Comparison of ENCODE assay signal across 17 cellular contexts in the genomic region with DNA sequence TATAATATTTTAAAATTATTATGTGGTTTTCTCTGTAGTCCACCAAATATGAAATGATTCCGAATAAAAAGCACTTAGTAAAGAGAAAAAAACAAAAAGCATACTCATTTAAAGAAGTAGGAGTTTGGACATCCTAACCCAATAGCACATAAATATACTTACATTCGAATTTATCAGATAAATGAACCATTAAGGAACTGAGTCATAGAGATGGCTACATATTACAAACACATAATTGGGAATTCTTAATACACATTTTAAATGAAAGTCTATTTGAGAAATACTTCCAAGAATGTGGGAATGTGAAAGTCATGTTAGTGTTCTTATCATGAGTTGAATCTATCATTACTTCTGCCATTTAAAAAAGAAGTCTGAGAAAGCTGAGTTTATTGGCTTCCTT.
A peak's percentile ranks its signal among the peaks of the same experiment; 100 is the strongest.
DNase-seq lines count a peak whose midpoint lies in the region; ATAC-seq and TF ChIP-seq lines count a peak whose summit lies in the region.
"Had no signal": no experiment of that assay in that cellular context is flagged by ENCODE, and none has a peak within 500 bp of the region (broad histone marks: within the 10 kb centered on the region; RNA-seq: fewer than 3 reads in every experiment).

No MANE protein-coding gene starts in this region.

- H3K27ac ChIP-seq in SK-N-SH (ENCODE audit: low read depth in 2 of 2, low read length in 1 of 2) (peak overlapping the region in 1 of 2 experiments; percentile 72; a peak in 2 of 4 replicates), mesenchymal stem cell (ENCODE audit: low read length, poor library complexity, severe bottlenecking) (no peak overlapping the region)
- H3K27ac ChIP-seq in CD4-positive, CD25-positive, alpha-beta regulatory T cell (ENCODE audit: insufficient read depth, low read length, poor library complexity, severe bottlenecking), result no peak overlapping the region
- H3K27ac ChIP-seq: 22Rv1, hepatocyte, neutrophil, RWPE1 had no signal

- H3K4me2 ChIP-seq in SK-N-SH (no peak overlapping the region), mesenchymal stem cell (ENCODE audit: low read length, poor library complexity, severe bottlenecking) (no peak overlapping the region)
- H3K4me2 ChIP-seq: hepatocyte had no signal

- no peak overlapping the region for H3K4ac ChIP-seq in mesenchymal stem cell (ENCODE audit: low read depth in 1 of 2, low read length in 2 of 2)

- H3K36me3 ChIP-seq in SK-N-SH (replicated peaks in 1 of 2; ENCODE audit: control insufficient read depth in 1 of 2, insufficient read depth in 2 of 2, low read length in 1 of 2) (peaks cover 77 to 92% of the 10 kb centered on the region in 2 experiments), mesenchymal stem cell (ENCODE audit: control insufficient read depth in 1 of 2, insufficient read depth in 2 of 2, low read depth in 1 of 2, low read length in 2 of 2) (peaks cover 12 to 95% of the 10 kb centered on the region in 2 experiments)
- peaks cover 79% of the 10 kb centered on the region for H3K36me3 ChIP-seq in CD4-positive, CD25-positive, alpha-beta regulatory T cell (ENCODE audit: control insufficient read depth, insufficient read depth, low read length)
- H3K36me3 ChIP-seq: uterus had no signal

- no peaks in the 10 kb centered on the region for H3K79me2 ChIP-seq in SK-N-SH (ENCODE audit: insufficient read depth)
- H3K79me2 ChIP-seq: hepatocyte had no signal

- H4K8ac ChIP-seq in mesenchymal stem cell (ENCODE audit: low read length), result no peak overlapping the region

- H3K9me3 Mint-ChIP-seq in CD4-positive, CD25-positive, alpha-beta regulatory T cell, result peaks cover 0 to 1% (median 0%) of the 10 kb centered on the region in 7 donors
- H3K9me3 Mint-ChIP-seq in activated T-helper 17 cell treated with anti-CD3 and anti-CD28 coated beads, Interleukin-2, amount 50 U/mL, for 72 hours, result no peaks in the 10 kb centered on the region
- H3K9me3 Mint-ChIP-seq: CD8-positive, alpha-beta T cell had no signal

- H3K18ac ChIP-seq in mesenchymal stem cell (ENCODE audit: low read depth in 1 of 2, low read length in 2 of 2), result no peak overlapping the region

- no peaks in the 10 kb centered on the region for H3K9me2 ChIP-seq in SK-N-SH

- TF ChIP-seq CTCF in SK-N-SH (IDR thresholded peaks at IDR 0.05), result no peak

- no peak overlapping the region for H2BK12ac ChIP-seq in mesenchymal stem cell (ENCODE audit: low read length in 2 of 2)

- H3K36me3 Mint-ChIP-seq in CD4-positive, CD25-positive, alpha-beta regulatory T cell, result peaks cover 12% of the 10 kb centered on the region
- H3K36me3 Mint-ChIP-seq in activated T-helper 17 cell treated with anti-CD3 and anti-CD28 coated beads, Interleukin-2, amount 50 U/mL, for 72 hours (ENCODE audit: low read depth), result peaks cover 50% of the 10 kb centered on the region

- H2BK120ac ChIP-seq in mesenchymal stem cell (ENCODE audit: low read depth, low read length), result no peak overlapping the region

- WGBS in SK-N-SH (ENCODE audit: low lambda C conversion rate), result 13% methylated on average over 2 of the region's 2 CpGs
- no CpG with 5 or more reads among the region's 2 CpGs for WGBS in mesenchymal stem cell

- no peak overlapping the region for H3K9ac ChIP-seq in SK-N-SH
- peak overlapping the region; percentile 43 for H3K9ac ChIP-seq in mesenchymal stem cell (ENCODE audit: low read length)

- no peak for TF ChIP-seq EP300 in SK-N-SH (IDR thresholded peaks at IDR 0.05; ENCODE audit: borderline replicate concordance in 1 of 2, low read depth in 1 of 2, low read length in 1 of 2)

- peaks cover 5 to 11% (median 10%) of the 10 kb centered on the region in 4 donors for H3K4me1 Mint-ChIP-seq in CD4-positive, CD25-positive, alpha-beta regulatory T cell
- H3K4me1 Mint-ChIP-seq in activated T-helper 17 cell treated with anti-CD3 and anti-CD28 coated beads, Interleukin-2, amount 50 U/mL, for 72 hours, result no peaks in the 10 kb centered on the region

- peaks cover 5% of the 10 kb centered on the region for H3K79me1 ChIP-seq in mesenchymal stem cell (replicated peaks; ENCODE audit: low read length, poor library complexity, severe bottlenecking)

- H3F3A ChIP-seq in SK-N-SH (replicated peaks; ENCODE audit: insufficient read depth), result peaks cover 19% of the 10 kb centered on the region

- H2AFZ ChIP-seq in SK-N-SH (ENCODE audit: low read depth) (no peak overlapping the region), mesenchymal stem cell (ENCODE audit: low read depth, low read length) (no peak overlapping the region)
- H2AFZ ChIP-seq: hepatocyte had no signal

- TF ChIP-seq RAD21 in SK-N-SH (IDR thresholded peaks at IDR 0.05; ENCODE audit: low read length), result no peak

- POLR2A ChIA-PET in SK-N-SH (lab: Yijun Ruan, JAX), result no interaction called here

- no peak overlapping the region for H3K14ac ChIP-seq in mesenchymal stem cell (ENCODE audit: low read length in 2 of 2)

- peak overlapping the region in 2 of 3 donors; percentile 45 to 79 for H3K27ac Mint-ChIP-seq in CD4-positive, CD25-positive, alpha-beta regulatory T cell
- H3K27ac Mint-ChIP-seq in activated T-helper 17 cell treated with anti-CD3 and anti-CD28 coated beads, Interleukin-2, amount 50 U/mL, for 72 hours, result peak overlapping the region; percentile 70

- H3K27me3 ChIP-seq in SK-N-SH (ENCODE audit: insufficient read depth) (no peaks in the 10 kb centered on the region), mesenchymal stem cell (ENCODE audit: control insufficient read depth in 1 of 2, insufficient read depth in 1 of 2, low read length in 2 of 2) (no peaks in the 10 kb centered on the region)
- H3K27me3 ChIP-seq in CD4-positive, CD25-positive, alpha-beta regulatory T cell (ENCODE audit: control insufficient read depth, insufficient read depth, low read length), result no peaks in the 10 kb centered on the region
- H3K27me3 ChIP-seq: esophagus muscularis mucosa, hepatocyte, neutrophil, uterus had no signal

- no peak overlapping the region for H3K4me3 Mint-ChIP-seq in CD4-positive, CD25-positive, alpha-beta regulatory T cell
- no peak overlapping the region for H3K4me3 Mint-ChIP-seq in activated T-helper 17 cell treated with anti-CD3 and anti-CD28 coated beads, Interleukin-2, amount 50 U/mL, for 72 hours
- H3K4me3 Mint-ChIP-seq: activated CD8-positive, alpha-beta T cell treated with anti-CD3 and anti-CD28 coated beads, Interleukin-2, amount 10 ng/mL, durations not matched to agents 7 days and 5 days; CD8-positive, alpha-beta T cell had no signal

- H3K4me1 ChIP-seq in SK-N-SH (ENCODE audit: control insufficient read depth in 1 of 2, insufficient read depth in 2 of 2, low read depth in 1 of 2, low read length in 1 of 2), result peaks cover 0 to 3% of the 10 kb centered on the region in 2 experiments; a peak in 1 of 4 replicates
- no peaks in the 10 kb centered on the region for H3K4me1 ChIP-seq in CD4-positive, CD25-positive, alpha-beta regulatory T cell (ENCODE audit: control insufficient read depth, insufficient read depth, low read length, poor library complexity, severe bottlenecking)
- H3K4me1 ChIP-seq in mesenchymal stem cell (ENCODE audit: control insufficient read depth, insufficient read depth, low read depth, low read length), result no peaks in the 10 kb centered on the region
- H3K4me1 ChIP-seq: uterus had no signal

- H3K27me3 Mint-ChIP-seq in CD4-positive, CD25-positive, alpha-beta regulatory T cell, result no peaks in the 10 kb centered on the region
- no peaks in the 10 kb centered on the region for H3K27me3 Mint-ChIP-seq in activated T-helper 17 cell treated with anti-CD3 and anti-CD28 coated beads, Interleukin-2, amount 50 U/mL, for 72 hours

- peak; percentile 22 for ATAC-seq in SK-N-SH treated with all-trans-retinoic acid at 6 μM for 48 hours
- no peak for ATAC-seq in CD4-positive, CD25-positive, alpha-beta regulatory T cell (ENCODE audit: low read depth in 2 of 2)
- no peak for ATAC-seq in activated T-helper 17 cell treated with anti-CD3 and anti-CD28 coated beads, Interleukin-2, amount 50 U/mL, for 72 hours (replicated peaks)

- DNase-seq in SK-N-SH (no peak), mesenchymal stem cell (no peak), iPS-NIHi11 (ENCODE audit: low spot score) (no peak), NCI-H524 (lab: John Stamatoyannopoulos, UW) (no peak), AG08396 (ENCODE audit: low spot score) (no peak)
- no peak for DNase-seq in CD4-positive, CD25-positive, alpha-beta regulatory T cell
- DNase-seq: cortex of kidney had no signal

- no peak overlapping the region for H2AK5ac ChIP-seq in mesenchymal stem cell (ENCODE audit: low read length, severe bottlenecking)

- no peak overlapping the region for H4K91ac ChIP-seq in mesenchymal stem cell (ENCODE audit: low read length)

- H4K20me1 ChIP-seq in SK-N-SH (ENCODE audit: insufficient read depth), result no peaks in the 10 kb centered on the region

- no peak overlapping the region for H3K23ac ChIP-seq in mesenchymal stem cell (ENCODE audit: low read length in 2 of 2)

- H3K4me3 ChIP-seq in SK-N-SH (ENCODE audit: low read depth in 2 of 2, low read length in 1 of 2), result peak overlapping the region in 1 of 2 experiments; percentile 14; a peak in 1 of 4 replicates
- no peak overlapping the region for H3K4me3 ChIP-seq in CD4-positive, CD25-positive, alpha-beta regulatory T cell (ENCODE audit: low read depth, low read length)
- no peak overlapping the region for H3K4me3 ChIP-seq in mesenchymal stem cell (ENCODE audit: insufficient read depth in 1 of 2, low read depth in 1 of 2, low read length in 2 of 2)
- H3K4me3 ChIP-seq: esophagus muscularis mucosa, hepatocyte, uterus had no signal

- no peak overlapping the region for H2BK5ac ChIP-seq in mesenchymal stem cell (ENCODE audit: low read depth, low read length, poor library complexity, severe bottlenecking)

- CTCF ChIA-PET in SK-N-SH (lab: Yijun Ruan, JAX), result interaction anchor here (0.6 to 12.0 kb wide), 19 partner anchors 8 to 1611 kb away, joined by 3 to 151 read pairs (median 3); no protein-coding TSS in a partner anchor

- H2BK15ac ChIP-seq in mesenchymal stem cell (ENCODE audit: low read depth, poor library complexity, severe bottlenecking), result no peak overlapping the region

- H3K9me3 ChIP-seq in SK-N-SH (no peaks in the 10 kb centered on the region), mesenchymal stem cell (ENCODE audit: control insufficient read depth, low read length) (no peaks in the 10 kb centered on the region)
- no peaks in the 10 kb centered on the region for H3K9me3 ChIP-seq in CD4-positive, CD25-positive, alpha-beta regulatory T cell (ENCODE audit: control insufficient read depth in 2 of 2, low read length in 2 of 2)
- H3K9me3 ChIP-seq: esophagus muscularis mucosa, neutrophil, uterus had no signal

TF ChIP-seq in SK-N-SH, 30 proteins besides CTCF, POLR2A, EP300 and RAD21 (continues in another document):
- no peak for TF ChIP-seq NRF1 (IDR thresholded peaks at IDR 0.05; ENCODE audit: low read depth, low read length)
